In genomic region chr4:156970501-156971167, GRCh38 we compare ENCODE assay signal across 8 cellular contexts. TPM values are rescaled to one million over a fixed set of nuclear protein-coding genes. Genes with fewer than 3 reads are reported as not detected.
DNase-seq lines count a peak whose midpoint lies in the region; ATAC-seq and TF ChIP-seq lines count a peak whose summit lies in the region.

No MANE protein-coding gene starts in this region.

- no peaks in the 10 kb centered on the region for H3K9me3 ChIP-seq in WERI-Rb-1 (ENCODE audit: severe bottlenecking)
- no peaks in the 10 kb centered on the region for H3K9me3 ChIP-seq in muscle layer of duodenum (ENCODE audit: control insufficient read depth in 1 of 2, low read length in 2 of 2)
- no peaks in the 10 kb centered on the region for H3K9me3 ChIP-seq in uterus

- H3K4me1 ChIP-seq in muscle layer of duodenum (ENCODE audit: control insufficient read depth in 1 of 2, insufficient read depth in 2 of 2, low read length in 2 of 2) (peaks cover 9 to 15% of the 10 kb centered on the region in 2 donors), uterus (peaks cover 0 to 6% of the 10 kb centered on the region in 2 donors)

- in situ Hi-C loops in KBM-7 (cut with MboI; ENCODE audit: low pct_unique_long_range_greater_than_20kb, low sequenced_read_pairs), result no loop called here

- DNase-seq in DMS 273 (lab: John Stamatoyannopoulos, UW; ENCODE audit: unreplicated experiment), result peak; percentile 78
- DNase-seq in KBM-7, result peak; percentile 80
- peak; percentile 75 for DNase-seq in WERI-Rb-1
- peak; percentile 74 for DNase-seq in fibroblast of the aortic adventitia (ENCODE audit: low read depth)
- DNase-seq in uterus, result peak; percentile 60 to 62
- no peak for DNase-seq in GDM1 (lab: John Stamatoyannopoulos, UW)

- peak overlapping the region; percentile 87 for H3K4me3 ChIP-seq in WERI-Rb-1 (ENCODE audit: low read depth, low read length)
- peak overlapping the region; percentile 87 for H3K4me3 ChIP-seq in fibroblast of the aortic adventitia (ENCODE audit: low read depth, low read length)
- peak overlapping the region; percentile 68 to 91 for H3K4me3 ChIP-seq in muscle layer of duodenum (ENCODE audit: low read depth in 1 of 2, low read length in 2 of 2)
- H3K4me3 ChIP-seq in uterus, result peak overlapping the region; percentile 69 to 70

- ATAC-seq in GM18502 (IDR thresholded peaks at IDR 0.05; ENCODE audit: poor library complexity, unreplicated experiment), result no peak

- intact Hi-C loops in uterus (cut with DNase I; ENCODE audit: low total_unique reads), result no loop called here

- TF ChIP-seq POLR2A in uterus (IDR thresholded peaks at IDR 0.05), result no peak

- H3K36me3 ChIP-seq in WERI-Rb-1, result no peaks in the 10 kb centered on the region
- H3K36me3 ChIP-seq in muscle layer of duodenum (ENCODE audit: control insufficient read depth in 1 of 2, insufficient read depth in 2 of 2, low read length in 2 of 2), result no peaks in the 10 kb centered on the region
- no peaks in the 10 kb centered on the region for H3K36me3 ChIP-seq in uterus

- H3K27me3 ChIP-seq in WERI-Rb-1 (ENCODE audit: insufficient read depth, low read depth, severe bottlenecking), result no peaks in the 10 kb centered on the region
- H3K27me3 ChIP-seq in muscle layer of duodenum (ENCODE audit: low read depth, low read length), result no peaks in the 10 kb centered on the region
- H3K27me3 ChIP-seq in uterus, result no peaks in the 10 kb centered on the region

- TF ChIP-seq CTCF in WERI-Rb-1 (IDR thresholded peaks at IDR 0.05; ENCODE audit: low read depth, low read length), result peak; percentile 65
- TF ChIP-seq CTCF in fibroblast of the aortic adventitia (IDR thresholded peaks at IDR 0.05; ENCODE audit: insufficient read depth, low read length), result peak; percentile 86
- peak; percentile 16 to 63 (median 43) for TF ChIP-seq CTCF in uterus (IDR thresholded peaks at IDR 0.05)

- H3K27ac ChIP-seq in WERI-Rb-1, result no peak overlapping the region
- H3K27ac ChIP-seq in muscle layer of duodenum (ENCODE audit: low read length), result peak overlapping the region; percentile 92
- peak overlapping the region; percentile 89 to 95 for H3K27ac ChIP-seq in uterus

RNA-seq across cellular contexts. Expression of gene PDGFC, which starts 1.0 kb away (rescaled TPM):
- total RNA-seq in fibroblast of the aortic adventitia (ENCODE audit: low replicate concordance) (30.5 and 42.8 TPM in 2 replicates), uterus (100 to 1,000 TPM in 1 of 4 donors, 10 to 100 TPM in 3; 22.5 to 103 (median 70.2) TPM)
